In genomic region chr18:13222371-13223281, GRCh38 we compare ENCODE assay signal across 8 cellular contexts. TPM values are rescaled to one million over a fixed set of nuclear protein-coding genes. Genes with fewer than 3 reads are reported as not detected.
DNase-seq lines count a peak whose midpoint lies in the region; TF ChIP-seq lines count a peak whose summit lies in the region.

No MANE protein-coding gene starts in this region.

- DNase-seq in M059J (ENCODE audit: low read depth) (peak; percentile 58), RPMI8226 (peak; percentile 16), right atrium auricular region (ENCODE audit: low spot score) (peak; percentile 86), activated gamma-delta T cell treated with Interleukin-2 at 50 U/mL for 16 hours (no peak)
- DNase-seq in activated effector memory CD4-positive, alpha-beta T cell treated with anti-CD3 and anti-CD28 coated beads, Interleukin-2, amount 50 U/mL, for 16 hours: no peak
- no peak for DNase-seq in activated CD4-positive, alpha-beta T cell treated with anti-CD3 and anti-CD28 coated beads for 4 hours
- no peak for DNase-seq in effector memory CD4-positive, alpha-beta T cell

- H3K27me3 ChIP-seq in right atrium auricular region (no peaks in the 10 kb centered on the region), stomach smooth muscle (ENCODE audit: control insufficient read depth in 1 of 2, insufficient read depth in 2 of 2, low read length in 2 of 2) (no peaks in the 10 kb centered on the region)
- H3K27me3 ChIP-seq in effector memory CD4-positive, alpha-beta T cell (replicated peaks; ENCODE audit: control insufficient read depth, insufficient read depth, low read length, poor library complexity, severe bottlenecking): no peaks in the 10 kb centered on the region

- no peak for TF ChIP-seq CTCF in right atrium auricular region (IDR thresholded peaks at IDR 0.05)

- H3K4me1 ChIP-seq in right atrium auricular region (peaks cover 0 to 60% of the 10 kb centered on the region in 2 donors), stomach smooth muscle (ENCODE audit: control insufficient read depth, insufficient read depth, low read length) (peaks cover 44% of the 10 kb centered on the region)
- no peaks in the 10 kb centered on the region for H3K4me1 ChIP-seq in effector memory CD4-positive, alpha-beta T cell (ENCODE audit: control insufficient read depth, insufficient read depth, low read length, poor library complexity, severe bottlenecking)

- H3K9me3 ChIP-seq in right atrium auricular region (no peaks in the 10 kb centered on the region), stomach smooth muscle (ENCODE audit: control insufficient read depth in 2 of 2, low read length in 2 of 2) (no peaks in the 10 kb centered on the region)
- H3K9me3 ChIP-seq in effector memory CD4-positive, alpha-beta T cell (ENCODE audit: control insufficient read depth, low read length): no peaks in the 10 kb centered on the region

- no peaks in the 10 kb centered on the region for H3K36me3 ChIP-seq in right atrium auricular region
- H3K36me3 ChIP-seq in stomach smooth muscle (ENCODE audit: control insufficient read depth in 2 of 2, insufficient read depth in 2 of 2, low read length in 2 of 2): no peaks in the 10 kb centered on the region
- H3K36me3 ChIP-seq in effector memory CD4-positive, alpha-beta T cell (ENCODE audit: control insufficient read depth, insufficient read depth, low read length): no peaks in the 10 kb centered on the region

- H3K27ac ChIP-seq in right atrium auricular region (peak overlapping the region; percentile 94 to 96), stomach smooth muscle (ENCODE audit: low read length) (peak overlapping the region; percentile 86)
- no peak overlapping the region for H3K27ac ChIP-seq in effector memory CD4-positive, alpha-beta T cell (ENCODE audit: insufficient read depth, low read length, poor library complexity, severe bottlenecking)

- peak overlapping the region; percentile 17 to 62 for H3K9ac ChIP-seq in stomach smooth muscle (ENCODE audit: low read length in 2 of 2)

- H3K4me3 ChIP-seq in right atrium auricular region: peak overlapping the region in 1 of 2 donors; percentile 29
- H3K4me3 ChIP-seq in stomach smooth muscle (ENCODE audit: low read length in 2 of 2): peak overlapping the region; percentile 13 to 56
- no peak overlapping the region for H3K4me3 ChIP-seq in effector memory CD4-positive, alpha-beta T cell (ENCODE audit: insufficient read depth, low read depth, low read length, poor library complexity, severe bottlenecking)

RNA-seq across cellular contexts. Expression of gene LDLRAD4, which starts 4.1 kb away (rescaled TPM):
- total RNA-seq in M059J (2014; rRNA removed; shearing (Covaris generic)): 1.4 and 1.9 TPM in 2 replicates
- total RNA-seq in right atrium auricular region: 10 to 100 TPM; 33.1 to 41.2 TPM

Comparison
In these comparisons a context has a peak if more than half of its experiments do, and no peak if none do; other contexts are left out.
1. DNase-seq: peak in M059J (single experiment), RPMI8226 (single experiment) and right atrium auricular region (single experiment); none in activated effector memory CD4-positive, alpha-beta T cell treated with anti-CD3 and anti-CD28 coated beads, Interleukin-2, amount 50 U/mL, for 16 hours (single experiment), activated CD4-positive, alpha-beta T cell treated with anti-CD3 and anti-CD28 coated beads for 4 hours (0 of 2), activated gamma-delta T cell treated with Interleukin-2 at 50 U/mL for 16 hours (single experiment) and effector memory CD4-positive, alpha-beta T cell (0 of 3).
2. RNA of gene LDLRAD4, which starts 4.1 kb away (total RNA-seq): 33.1 to 41.2 TPM in right atrium auricular region; 1.4 to 1.9 TPM in M059J; every median in the first group is over 10 times any median in the second.